ENCODE assay signal across 24 cellular contexts in the genomic region with DNA sequence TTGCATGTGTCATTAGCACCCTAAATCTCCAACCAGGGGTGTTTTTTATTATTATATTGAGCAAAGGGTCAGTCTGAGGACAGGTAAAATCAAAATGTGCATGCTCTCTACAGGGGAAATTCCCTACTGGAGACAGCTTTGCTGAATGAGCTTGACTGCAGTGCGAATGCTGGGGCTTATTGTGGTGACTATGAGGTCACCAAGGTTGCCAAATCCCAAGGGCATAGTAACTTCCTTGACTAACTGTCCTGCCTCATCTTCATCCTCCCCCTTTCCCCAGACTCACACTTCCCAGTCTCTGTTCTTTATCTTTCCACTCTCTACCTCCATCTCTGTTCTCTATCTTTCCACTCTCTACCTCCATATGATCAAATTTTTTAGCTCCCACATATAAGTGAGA. TPM values are rescaled to one million over a fixed set of nuclear protein-coding genes. Genes with fewer than 3 reads are reported as not detected.
A peak's percentile ranks its signal among the peaks of the same experiment; 100 is the strongest.
DNase-seq lines count a peak whose midpoint lies in the region; ATAC-seq, FAIRE-seq and TF ChIP-seq lines count a peak whose summit lies in the region.
"Had no signal": no experiment of that assay in that cellular context is flagged by ENCODE, and none has a peak within 500 bp of the region (broad histone marks: within the 10 kb centered on the region; RNA-seq: fewer than 3 reads in every experiment).

No MANE protein-coding gene starts in this region.

- H3K4me3 ChIP-seq in HEK293 (ENCODE audit: low read depth, low read length) (no peak overlapping the region), WERI-Rb-1 (ENCODE audit: low read depth, low read length) (no peak overlapping the region), small intestine (ENCODE audit: low read depth in 1 of 2, low read length in 2 of 2) (no peak overlapping the region), SJCRH30 (no peak overlapping the region)
- H3K4me3 ChIP-seq: BLaER1, GM12878, GM23338, HAP-1 had no signal

- peaks cover 28% of the 10 kb centered on the region for H3K4me1 Mint-ChIP-seq in nephron progenitor cell
- H3K4me1 Mint-ChIP-seq: GM23338 had no signal

- FAIRE-seq in small intestine (lab: Jason Lieb, UNC) = no peak
- FAIRE-seq: D721Med, G401.6, GM12878 had no signal

- POLR2A ChIA-PET in HEK293 (lab: Yijun Ruan, JAX) = no interaction called here

- peak overlapping the region; percentile 1 for H3K27ac Mint-ChIP-seq in nephron progenitor cell
- H3K27ac Mint-ChIP-seq: CD4-positive, alpha-beta T cell; GM23338 had no signal

- H3K4me3 Mint-ChIP-seq in nephron progenitor cell = no peak overlapping the region
- H3K4me3 Mint-ChIP-seq: CD4-positive, alpha-beta T cell; GM23338 had no signal

- no peak for ATAC-seq in HG03135 (IDR thresholded peaks at IDR 0.05; ENCODE audit: unreplicated experiment)
- ATAC-seq: GM12878, GM23338, Panc1 had no signal

- no peaks in the 10 kb centered on the region for H3K4me1 ChIP-seq in HEK293 (ENCODE audit: control insufficient read depth, insufficient read depth, low read length)
- H3K4me1 ChIP-seq in small intestine (ENCODE audit: control insufficient read depth in 2 of 2, insufficient read depth in 1 of 2, low read depth in 1 of 2, low read length in 1 of 2) = peaks cover 0 to 12% of the 10 kb centered on the region in 2 donors
- H3K4me1 ChIP-seq in SJCRH30 = no peaks in the 10 kb centered on the region
- H3K4me1 ChIP-seq: BLaER1, HAP-1 had no signal

- H3K9me3 ChIP-seq in HEK293 (ENCODE audit: control insufficient read depth, insufficient read depth, low read depth, low read length) (no peaks in the 10 kb centered on the region), WERI-Rb-1 (ENCODE audit: severe bottlenecking) (no peaks in the 10 kb centered on the region), small intestine (ENCODE audit: control insufficient read depth, low read depth) (no peaks in the 10 kb centered on the region), SJCRH30 (replicated peaks) (no peaks in the 10 kb centered on the region)
- H3K9me3 ChIP-seq: BLaER1, HAP-1 had no signal

- CTCF ChIA-PET in HEK293 (lab: Yijun Ruan, JAX) = interaction anchor here (0.6 to 0.7 kb wide), 2 partner anchors 12 to 1297 kb away, joined by 3 read pairs; no protein-coding TSS in a partner anchor

- peak; percentile 16 for DNase-seq in CD1c-positive myeloid dendritic cell (ENCODE audit: extremely low spot score)
- peak; percentile 28 for DNase-seq in WERI-Rb-1
- DNase-seq in nephron progenitor cell = no peak
- no peak for DNase-seq in small intestine
- DNase-seq in SJCRH30 = no peak
- DNase-seq: CD4-positive, alpha-beta T cell; NCI-H1105 treated with DMSO at 0.1 percent for 48 hours; NCI-H146; NCI-H1930; NCI-H446; NCI-H524 treated with DMSO at 0.1 percent for 48 hours; SHP77 had no signal

- H3K27ac ChIP-seq in HEK293 (ENCODE audit: extremely low read depth, low read depth, low read length) = no peak overlapping the region
- peak overlapping the region; percentile 54 for H3K27ac ChIP-seq in WERI-Rb-1
- H3K27ac ChIP-seq in small intestine (ENCODE audit: low read depth in 1 of 2, low read length in 1 of 2) = no peak overlapping the region
- no peak overlapping the region for H3K27ac ChIP-seq in SJCRH30
- H3K27ac ChIP-seq: BLaER1, RWPE1 had no signal

- H3K27me3 ChIP-seq in WERI-Rb-1 (ENCODE audit: insufficient read depth, low read depth, severe bottlenecking) (no peaks in the 10 kb centered on the region), small intestine (ENCODE audit: control insufficient read depth in 2 of 2, insufficient read depth in 2 of 2, low read length in 2 of 2) (no peaks in the 10 kb centered on the region), SJCRH30 (no peaks in the 10 kb centered on the region)
- H3K27me3 ChIP-seq: BLaER1 had no signal

- WGBS in small intestine, 3 donors = 63 to 75% (median 67%) methylated on average over 1 of the region's 1 CpG

- H3K36me3 ChIP-seq in HEK293 (ENCODE audit: control insufficient read depth in 2 of 2, insufficient read depth in 1 of 2, low read length in 2 of 2) (no peaks in the 10 kb centered on the region), WERI-Rb-1 (no peaks in the 10 kb centered on the region), small intestine (ENCODE audit: control insufficient read depth in 2 of 2, insufficient read depth in 2 of 2, low read length in 2 of 2) (no peaks in the 10 kb centered on the region), SJCRH30 (no peaks in the 10 kb centered on the region)
- H3K36me3 ChIP-seq: BLaER1, HAP-1 had no signal

- peaks cover 14% of the 10 kb centered on the region for H3K27me3 Mint-ChIP-seq in nephron progenitor cell (ENCODE audit: low read depth, poor library complexity)

- peaks cover 4% of the 10 kb centered on the region for H3K36me3 Mint-ChIP-seq in nephron progenitor cell (ENCODE audit: low read depth)

- peaks cover 7% of the 10 kb centered on the region for H3K9me3 Mint-ChIP-seq in nephron progenitor cell
- H3K9me3 Mint-ChIP-seq: CD4-positive, alpha-beta T cell; GM23338 had no signal

- TF ChIP-seq CTCF in HEK293 (tag by site-specific recombination; IDR thresholded peaks at IDR 0.05) = no peak
- no peak for TF ChIP-seq CTCF in WERI-Rb-1 (IDR thresholded peaks at IDR 0.05; ENCODE audit: low read depth, low read length)
- no peak for TF ChIP-seq CTCF in nephron progenitor cell (IDR thresholded peaks at IDR 0.05)

TF ChIP-seq in HEK293, 187 proteins besides CTCF, POLR2A, EP300 and RAD21 (continues in another document):
- TF ChIP-seq ZNF274 (IDR thresholded peaks at IDR 0.05; ENCODE audit: low read length) = no peak
- TF ChIP-seq ZNF274 (tag by site-specific recombination; IDR thresholded peaks at IDR 0.05; ENCODE audit: borderline replicate concordance) = no peak
- TF ChIP-seq, protein P1, sequence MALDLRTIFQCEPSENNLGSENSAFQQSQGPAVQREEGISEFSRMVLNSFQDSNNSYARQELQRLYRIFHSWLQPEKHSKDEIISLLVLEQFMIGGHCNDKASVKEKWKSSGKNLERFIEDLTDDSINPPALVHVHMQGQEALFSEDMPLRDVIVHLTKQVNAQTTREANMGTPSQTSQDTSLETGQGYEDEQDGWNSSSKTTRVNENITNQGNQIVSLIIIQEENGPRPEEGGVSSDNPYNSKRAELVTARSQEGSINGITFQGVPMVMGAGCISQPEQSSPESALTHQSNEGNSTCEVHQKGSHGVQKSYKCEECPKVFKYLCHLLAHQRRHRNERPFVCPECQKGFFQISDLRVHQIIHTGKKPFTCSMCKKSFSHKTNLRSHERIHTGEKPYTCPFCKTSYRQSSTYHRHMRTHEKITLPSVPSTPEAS (tag by site-specific recombination; IDR thresholded peaks at IDR 0.05) = no peak
- peak; percentile 46; the same call in 1 of the 2 replicates for TF ChIP-seq ZNF366 (tag by site-specific recombination; conservative IDR thresholded peaks at IDR 0.05)
- no peak for TF ChIP-seq ZNF48 (tag by site-specific recombination; IDR thresholded peaks at IDR 0.05)
- no peak for TF ChIP-seq ZNF610 (tag by site-specific recombination; IDR thresholded peaks at IDR 0.05; ENCODE audit: borderline replicate concordance)
- TF ChIP-seq, protein P2, sequence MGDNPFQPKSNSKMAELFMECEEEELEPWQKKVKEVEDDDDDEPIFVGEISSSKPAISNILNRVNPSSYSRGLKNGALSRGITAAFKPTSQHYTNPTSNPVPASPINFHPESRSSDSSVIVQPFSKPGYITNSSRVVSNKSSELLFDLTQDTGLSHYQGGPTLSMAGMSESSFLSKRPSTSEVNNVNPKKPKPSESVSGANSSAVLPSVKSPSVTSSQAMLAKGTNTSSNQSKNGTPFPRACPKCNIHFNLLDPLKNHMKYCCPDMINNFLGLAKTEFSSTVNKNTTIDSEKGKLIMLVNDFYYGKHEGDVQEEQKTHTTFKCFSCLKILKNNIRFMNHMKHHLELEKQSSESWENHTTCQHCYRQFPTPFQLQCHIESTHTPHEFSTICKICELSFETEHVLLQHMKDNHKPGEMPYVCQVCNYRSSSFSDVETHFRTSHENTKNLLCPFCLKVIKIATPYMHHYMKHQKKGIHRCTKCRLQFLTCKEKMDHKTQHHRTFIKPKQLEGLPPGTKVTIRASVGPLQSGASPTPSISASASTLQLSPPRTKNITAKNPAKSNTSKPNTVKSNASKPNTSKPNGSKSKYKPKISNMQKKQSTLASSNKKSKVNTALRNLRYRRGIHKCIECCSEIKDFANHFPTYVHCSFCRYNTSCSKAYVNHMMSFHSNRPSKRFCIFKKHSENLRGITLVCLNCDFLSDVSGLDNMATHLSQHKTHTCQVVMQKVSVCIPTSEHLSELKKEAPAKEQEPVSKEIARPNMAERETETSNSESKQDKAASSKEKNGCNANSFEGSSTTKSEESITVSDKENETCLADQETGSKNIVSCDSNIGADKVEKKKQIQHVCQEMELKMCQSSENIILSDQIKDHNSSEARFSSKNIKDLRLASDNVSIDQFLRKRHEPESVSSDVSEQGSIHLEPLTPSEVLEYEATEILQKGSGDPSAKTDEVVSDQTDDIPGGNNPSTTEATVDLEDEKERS (tag by site-specific recombination; IDR thresholded peaks at IDR 0.05) = no peak
- TF ChIP-seq, protein P3, sequence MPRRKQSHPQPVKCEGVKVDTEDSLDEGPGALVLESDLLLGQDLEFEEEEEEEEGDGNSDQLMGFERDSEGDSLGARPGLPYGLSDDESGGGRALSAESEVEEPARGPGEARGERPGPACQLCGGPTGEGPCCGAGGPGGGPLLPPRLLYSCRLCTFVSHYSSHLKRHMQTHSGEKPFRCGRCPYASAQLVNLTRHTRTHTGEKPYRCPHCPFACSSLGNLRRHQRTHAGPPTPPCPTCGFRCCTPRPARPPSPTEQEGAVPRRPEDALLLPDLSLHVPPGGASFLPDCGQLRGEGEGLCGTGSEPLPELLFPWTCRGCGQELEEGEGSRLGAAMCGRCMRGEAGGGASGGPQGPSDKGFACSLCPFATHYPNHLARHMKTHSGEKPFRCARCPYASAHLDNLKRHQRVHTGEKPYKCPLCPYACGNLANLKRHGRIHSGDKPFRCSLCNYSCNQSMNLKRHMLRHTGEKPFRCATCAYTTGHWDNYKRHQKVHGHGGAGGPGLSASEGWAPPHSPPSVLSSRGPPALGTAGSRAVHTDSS (tag by site-specific recombination; IDR thresholded peaks at IDR 0.05) = peak; percentile 36; the same call in 1 of the 2 replicates
- TF ChIP-seq, protein P4, sequence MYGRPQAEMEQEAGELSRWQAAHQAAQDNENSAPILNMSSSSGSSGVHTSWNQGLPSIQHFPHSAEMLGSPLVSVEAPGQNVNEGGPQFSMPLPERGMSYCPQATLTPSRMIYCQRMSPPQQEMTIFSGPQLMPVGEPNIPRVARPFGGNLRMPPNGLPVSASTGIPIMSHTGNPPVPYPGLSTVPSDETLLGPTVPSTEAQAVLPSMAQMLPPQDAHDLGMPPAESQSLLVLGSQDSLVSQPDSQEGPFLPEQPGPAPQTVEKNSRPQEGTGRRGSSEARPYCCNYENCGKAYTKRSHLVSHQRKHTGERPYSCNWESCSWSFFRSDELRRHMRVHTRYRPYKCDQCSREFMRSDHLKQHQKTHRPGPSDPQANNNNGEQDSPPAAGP (tag by site-specific recombination; IDR thresholded peaks at IDR 0.05) = no peak

RNA-seq across cellular contexts. Expression of a gene that starts 22.9 kb away (rescaled TPM):
- 100 to 1,000 TPM in 2 of 3 donors, 10 to 100 TPM in 1; 72.7 to 190 (median 156) TPM for polyA plus RNA-seq in small intestine
- not detected in 2 replicates for total RNA-seq in SJCRH30 (2014; rRNA removed; shearing (Covaris generic))
- total RNA-seq: A172; CD4-positive, alpha-beta T cell; GM12878; GM23338; OCI-LY7 had no signal
- polyA plus RNA-seq: GM23338 had no signal

RNA-seq across cellular contexts. Expression of a gene that starts 28.9 kb away (rescaled TPM):
- 100 to 1,000 TPM; 143 to 230 (median 227) TPM for polyA plus RNA-seq in small intestine
- not detected in 2 replicates for total RNA-seq in SJCRH30 (2014; rRNA removed; shearing (Covaris generic))
- total RNA-seq: A172; CD4-positive, alpha-beta T cell; GM12878; GM23338; OCI-LY7 had no signal
- polyA plus RNA-seq: GM12878 had no signal

RNA-seq across cellular contexts. Expression of a gene that starts 29.3 kb away (rescaled TPM):
- polyA plus RNA-seq in small intestine = 100 to 1,000 TPM; 152 to 218 (median 206) TPM
- not detected in 2 replicates for total RNA-seq in SJCRH30 (2014; rRNA removed; shearing (Covaris generic))
- total RNA-seq: A172; CD4-positive, alpha-beta T cell had no signal

Comparison
In these comparisons a context has a peak if more than half of its experiments do, and no peak if none do; other contexts are left out.
1. DNase-seq: peak in CD1c-positive myeloid dendritic cell (single experiment) and WERI-Rb-1 (single experiment); none in nephron progenitor cell (single experiment), small intestine (single experiment) and SJCRH30 (0 of 2).